ENCODE assay signal across 18 cellular contexts in the genomic region with DNA sequence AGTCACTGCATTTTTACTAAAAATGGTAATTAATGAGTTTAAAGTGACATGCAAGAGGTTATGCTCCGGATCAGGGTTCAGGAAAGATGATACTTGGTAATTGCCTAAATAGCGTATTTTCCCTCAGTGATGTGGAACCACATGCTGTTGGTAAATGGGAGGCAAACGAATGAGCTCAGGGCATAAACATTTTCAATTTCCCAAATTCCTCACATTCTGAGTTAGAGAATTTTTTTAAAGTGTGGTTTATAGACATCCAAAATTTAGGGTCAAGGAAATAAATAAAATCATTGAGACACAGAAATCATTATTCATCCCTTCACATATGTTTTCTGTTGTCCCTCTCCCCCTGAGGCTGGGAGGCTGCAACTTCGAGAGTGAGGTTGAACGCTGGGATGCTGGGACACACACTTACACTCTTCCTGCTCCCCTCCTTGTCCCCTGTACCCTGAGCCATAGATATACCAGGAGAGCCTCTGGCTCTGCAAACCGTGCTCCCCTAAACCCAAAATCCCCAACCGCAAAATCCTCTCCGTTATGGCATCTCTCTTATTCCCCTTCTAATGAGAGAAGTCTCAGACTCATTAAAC. TPM values are rescaled to one million over a fixed set of nuclear protein-coding genes. Genes with fewer than 3 reads are reported as not detected.
DNase-seq lines count a peak whose midpoint lies in the region; ATAC-seq and TF ChIP-seq lines count a peak whose summit lies in the region.
"Had no signal": no experiment of that assay in that cellular context is flagged by ENCODE, and none has a peak within 500 bp of the region (broad histone marks: within the 10 kb centered on the region; RNA-seq: fewer than 3 reads in every experiment).

No MANE protein-coding gene starts in this region.

- H3K27me3 ChIP-seq in heart left ventricle (peaks cover 0 to 7% (median 0%) of the 10 kb centered on the region in 9 donors), right cardiac atrium (ENCODE audit: control insufficient read depth, insufficient read depth) (no peaks in the 10 kb centered on the region), adipocyte (replicated peaks; ENCODE audit: control insufficient read depth, insufficient read depth, low read length) (no peaks in the 10 kb centered on the region), vagina (no peaks in the 10 kb centered on the region)

- peak overlapping the region in 2 of 12 donors; percentile 2 to 35 for H3K4me3 ChIP-seq in heart left ventricle
- no peak overlapping the region for H3K4me3 ChIP-seq in right cardiac atrium (ENCODE audit: low read length)
- H3K4me3 ChIP-seq in adipocyte (ENCODE audit: low read length) = peak overlapping the region; percentile 36
- no peak overlapping the region for H3K4me3 ChIP-seq in vagina
- H3K4me3 ChIP-seq: HAP-1, SJSA1 had no signal

- H3K9me3 Mint-ChIP-seq in mesothelial cell of epicardium = peaks cover 15% of the 10 kb centered on the region

- intact Hi-C loops in heart left ventricle (cut with DNase I) = no loop called here
- intact Hi-C loops in right cardiac atrium (cut with DNase I) = no loop called here
- intact Hi-C loops in left ventricle myocardium superior (cut with micrococcal nuclease) = no loop called here
- intact Hi-C loops in vagina (cut with DNase I) = no loop called here

- peak overlapping the region in 7 of 12 donors; percentile 5 to 70 (median 41) for H3K27ac ChIP-seq in heart left ventricle
- no peak overlapping the region for H3K27ac ChIP-seq in right cardiac atrium (ENCODE audit: low read length)
- peak overlapping the region; percentile 75 for H3K27ac ChIP-seq in vagina
- H3K27ac ChIP-seq: A549, SJSA1 had no signal

- peaks cover 38% of the 10 kb centered on the region for H3K27me3 Mint-ChIP-seq in mesothelial cell of epicardium (ENCODE audit: low read depth)

- H3K9me3 ChIP-seq in heart left ventricle (peaks cover 0 to 12% (median 0%) of the 10 kb centered on the region in 12 donors), right cardiac atrium (ENCODE audit: control insufficient read depth, low read length) (no peaks in the 10 kb centered on the region), adipocyte (ENCODE audit: control insufficient read depth, low read length) (peaks cover 19% of the 10 kb centered on the region), vagina (no peaks in the 10 kb centered on the region)
- H3K9me3 ChIP-seq: BE2C, HAP-1, SJSA1 had no signal

- H3K4me1 Mint-ChIP-seq in mesothelial cell of epicardium = peaks cover 9% of the 10 kb centered on the region

- H3K4me3 Mint-ChIP-seq in mesothelial cell of epicardium = no peak overlapping the region
- H3K4me3 Mint-ChIP-seq: IgD-negative memory B cell had no signal

- no peaks in the 10 kb centered on the region for H3K36me3 Mint-ChIP-seq in mesothelial cell of epicardium
- H3K36me3 Mint-ChIP-seq: IgD-negative memory B cell had no signal

- H3K36me3 ChIP-seq in heart left ventricle (no peaks in the 10 kb centered on the region), adipocyte (ENCODE audit: control insufficient read depth, insufficient read depth, low read length, severe bottlenecking) (no peaks in the 10 kb centered on the region), vagina (no peaks in the 10 kb centered on the region)
- H3K36me3 ChIP-seq: BE2C, HAP-1, SJSA1 had no signal

- no peak for TF ChIP-seq POLR2A in heart left ventricle (IDR thresholded peaks at IDR 0.05)
- TF ChIP-seq POLR2A in vagina (IDR thresholded peaks at IDR 0.05) = no peak

- H3K9ac ChIP-seq in adipocyte (ENCODE audit: low read length) = peak overlapping the region; percentile 39

- no peak for TF ChIP-seq CTCF in heart left ventricle (IDR thresholded peaks at IDR 0.05)
- no peak for TF ChIP-seq CTCF in vagina (IDR thresholded peaks at IDR 0.05)
- no peak for TF ChIP-seq CTCF in mesothelial cell of epicardium (IDR thresholded peaks at IDR 0.05; ENCODE audit: unreplicated experiment)

- ATAC-seq in heart left ventricle (peak in 1 of 4 donors; percentile 16), right cardiac atrium (no peak), left ventricle myocardium superior (peak; percentile 35), GM18502 (IDR thresholded peaks at IDR 0.05; ENCODE audit: poor library complexity, unreplicated experiment) (no peak)

- H3K4me1 ChIP-seq in heart left ventricle = peaks cover 0 to 5% (median 0%) of the 10 kb centered on the region in 12 donors
- H3K4me1 ChIP-seq in right cardiac atrium (ENCODE audit: control insufficient read depth, insufficient read depth, low read length) = no peaks in the 10 kb centered on the region
- H3K4me1 ChIP-seq in adipocyte (ENCODE audit: control insufficient read depth, insufficient read depth, low read length) = peaks cover 16% of the 10 kb centered on the region
- peaks cover 12% of the 10 kb centered on the region for H3K4me1 ChIP-seq in vagina
- H3K4me1 ChIP-seq: BE2C, HAP-1, SJSA1 had no signal

- no peak for DNase-seq in heart left ventricle
- no peak for DNase-seq in right cardiac atrium
- DNase-seq in adipocyte (ENCODE audit: low read depth) = no peak
- no peak for DNase-seq in left ventricle myocardium superior
- DNase-seq in vagina (ENCODE audit: extremely low spot score in 2 of 2) = no peak
- no peak for DNase-seq in NCI-H2081 treated with DMSO at 0.1 percent for 48 hours (lab: John Stamatoyannopoulos, UW)
- no peak for DNase-seq in mesothelial cell of epicardium (ENCODE audit: low spot score in 2 of 2, unreplicated experiment in 2 of 2)
- DNase-seq: BE2C, NCI-H1436, NCI-H2029 treated with DMSO at 0.1 percent for 48 hours, NCI-H524 treated with DMSO at 0.1 percent for 48 hours, OCI-M1, RPMI8226 had no signal

- whole genome bisulfite sequencing in heart left ventricle, 4 donors = 66 to 73% (median 70%) methylated on average over 8 of the region's 8 CpGs
- WGBS in right cardiac atrium = 58% methylated on average over 8 of the region's 8 CpGs

- H3K27ac Mint-ChIP-seq in mesothelial cell of epicardium = no peak overlapping the region
- H3K27ac Mint-ChIP-seq: IgD-negative memory B cell had no signal

RNA-seq across cellular contexts. Expression of gene ADGRD1, which starts 21.6 kb away (rescaled TPM):
- total RNA-seq in heart left ventricle = 100 to 1,000 TPM in 2 of 9 donors, 10 to 100 TPM in 7; 36.3 to 109 (median 75.1) TPM
- 10 to 100 TPM; 22.7 to 25.7 TPM for polyA plus RNA-seq in heart left ventricle
- total RNA-seq in right cardiac atrium = 100 to 1,000 TPM; 188 to 386 (median 239) TPM
- polyA plus RNA-seq in right cardiac atrium = 50.0 TPM
- total RNA-seq in left ventricle myocardium superior = 83.6 TPM
- total RNA-seq in vagina = 35.8 TPM
- 5.5 to 7.7 TPM (median 7.2 TPM) in 3 replicates for total RNA-seq in mesothelial cell of epicardium
